ENCODE assay signal across 1 cellular context in the genomic region with DNA sequence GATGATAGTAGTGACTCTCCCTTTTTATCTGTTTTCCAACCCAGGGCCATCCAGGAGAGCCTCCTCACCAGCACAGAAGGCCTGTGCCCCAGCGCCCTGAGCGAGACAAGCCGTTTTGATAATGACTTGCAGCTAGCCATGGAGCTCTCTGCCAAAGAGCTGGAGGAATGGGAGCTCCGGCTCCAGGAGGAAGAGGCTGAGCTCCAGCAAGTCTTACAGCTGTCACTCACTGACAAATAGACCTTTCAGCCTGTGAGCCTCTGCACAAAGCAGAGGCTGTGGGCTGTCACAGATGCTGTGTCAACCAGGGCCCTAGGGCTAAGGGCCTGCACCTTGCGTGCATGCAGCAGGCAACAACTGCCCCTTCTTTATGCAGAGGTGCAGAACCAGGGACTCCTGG.
TF ChIP-seq lines count a peak whose summit lies in the region.

No MANE protein-coding gene starts in this region.

TF ChIP-seq in GM12878, 131 proteins besides CTCF, POLR2A, EP300 and RAD21:
- TF ChIP-seq ZNF592 (IDR thresholded peaks at IDR 0.05) = no peak
- TF ChIP-seq SP1 (IDR thresholded peaks at IDR 0.05; ENCODE audit: low read depth, low read length) = no peak
- no peak for TF ChIP-seq ATF7 (IDR thresholded peaks at IDR 0.05; ENCODE audit: low read depth)
